8 cellular contexts compared by ENCODE assay signal in the genomic region with DNA sequence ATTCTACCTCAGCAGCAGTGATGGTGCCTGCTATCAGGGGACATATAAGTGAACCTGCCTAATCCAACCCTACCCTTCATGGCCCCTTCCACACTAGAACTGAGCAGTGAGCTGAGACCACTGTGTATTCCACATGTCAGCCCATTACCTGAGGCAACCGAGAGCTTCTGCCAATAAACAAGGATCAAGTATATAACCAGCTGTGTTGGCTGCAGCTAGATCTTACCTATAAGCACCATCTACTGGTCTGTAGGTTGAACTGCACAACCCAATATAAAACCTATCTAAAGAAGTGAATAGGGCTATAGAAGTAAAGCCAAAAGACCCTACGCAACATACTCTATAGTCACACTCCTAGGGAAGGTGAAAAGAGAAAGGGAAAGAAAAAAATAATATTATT.
A peak's percentile ranks its signal among the peaks of the same experiment; 100 is the strongest.
DNase-seq lines count a peak whose midpoint lies in the region; ATAC-seq and TF ChIP-seq lines count a peak whose summit lies in the region.

No MANE protein-coding gene starts in this region.

- H3K27ac ChIP-seq in DND-41 (ENCODE audit: low read length) (no peak overlapping the region), KMS-11 (no peak overlapping the region)

- TF ChIP-seq CTCF in DND-41 (IDR thresholded peaks at IDR 0.05; ENCODE audit: borderline replicate concordance, extremely low read depth, low read length, poor library complexity, severe bottlenecking), result peak; percentile 71
- TF ChIP-seq CTCF in KMS-11 (conservative IDR thresholded peaks at IDR 0.05; ENCODE audit: low read depth, low read length), result peak; percentile 82
- peak; percentile 64 for TF ChIP-seq CTCF in foreskin fibroblast (IDR thresholded peaks at IDR 0.05; ENCODE audit: low read depth, low read length)

- peaks cover 6% of the 10 kb centered on the region for H3K9me3 ChIP-seq in DND-41 (ENCODE audit: insufficient read depth, low read length, severe bottlenecking)

- H3K9ac ChIP-seq in DND-41 (ENCODE audit: low read depth, low read length), result no peak overlapping the region
- no peak overlapping the region for H3K9ac ChIP-seq in KMS-11

- DNase-seq in DND-41 (no peak), SKM-1 treated with dmso at 0.1 percent for 144 hours (lab: John Stamatoyannopoulos, UW; ENCODE audit: unreplicated experiment) (peak; percentile 58), foreskin fibroblast (peak; percentile 53 to 71), NCI-H226 (no peak)
- DNase-seq in stimulated activated effector memory CD8-positive, alpha-beta T cell treated with anti-CD3 and anti-CD28 coated beads, Interleukin-12 subunit alpha, Interleukin-12 subunit beta, amount 100 ng/mL, for 72 hours (ENCODE audit: low spot score in 2 of 2), result no peak

- no peaks in the 10 kb centered on the region for H3K9me3 Mint-ChIP-seq in stimulated activated effector memory CD8-positive, alpha-beta T cell treated with anti-CD3 and anti-CD28 coated beads, Interleukin-12 subunit alpha, Interleukin-12 subunit beta, amount 100 ng/mL, for 72 hours

- H3K27me3 ChIP-seq in DND-41 (ENCODE audit: insufficient read depth, low read length, poor library complexity) (no peaks in the 10 kb centered on the region), KMS-11 (ENCODE audit: insufficient read depth, low read depth) (no peaks in the 10 kb centered on the region)

- H3K4me3 ChIP-seq in DND-41 (ENCODE audit: low read depth in 1 of 2, low read length in 2 of 2), result no peak overlapping the region
- no peak overlapping the region for H3K4me3 ChIP-seq in KMS-11 (IDR thresholded peaks at IDR 0.05; ENCODE audit: insufficient read depth, low read depth, low read length)
- no peak overlapping the region for H3K4me3 ChIP-seq in foreskin fibroblast (ENCODE audit: low read depth in 1 of 2, low read length in 2 of 2)

- ATAC-seq in DND-41 (ENCODE audit: insufficient read depth, low read depth), result peak; percentile 68
- ATAC-seq in GM21447 (IDR thresholded peaks at IDR 0.05; ENCODE audit: unreplicated experiment), result peak; percentile 64
- ATAC-seq in stimulated activated effector memory CD8-positive, alpha-beta T cell treated with anti-CD3 and anti-CD28 coated beads, Interleukin-12 subunit alpha, Interleukin-12 subunit beta, amount 100 ng/mL, for 72 hours, result peak; percentile 33
- ATAC-seq in HG03460 (IDR thresholded peaks at IDR 0.05; ENCODE audit: unreplicated experiment), result no peak

- H3K36me3 Mint-ChIP-seq in stimulated activated effector memory CD8-positive, alpha-beta T cell treated with anti-CD3 and anti-CD28 coated beads, Interleukin-12 subunit alpha, Interleukin-12 subunit beta, amount 100 ng/mL, for 72 hours, result no peaks in the 10 kb centered on the region

- no peaks in the 10 kb centered on the region for H3K4me1 Mint-ChIP-seq in stimulated activated effector memory CD8-positive, alpha-beta T cell treated with anti-CD3 and anti-CD28 coated beads, Interleukin-12 subunit alpha, Interleukin-12 subunit beta, amount 100 ng/mL, for 72 hours

- H3K36me3 ChIP-seq in DND-41 (ENCODE audit: insufficient read depth, low read length) (no peaks in the 10 kb centered on the region), KMS-11 (ENCODE audit: insufficient read depth) (no peaks in the 10 kb centered on the region)

- H3K4me3 Mint-ChIP-seq in stimulated activated effector memory CD8-positive, alpha-beta T cell treated with anti-CD3 and anti-CD28 coated beads, Interleukin-12 subunit alpha, Interleukin-12 subunit beta, amount 100 ng/mL, for 72 hours, result no peak overlapping the region

- H3K4me2 ChIP-seq in DND-41 (ENCODE audit: insufficient read depth, low read length) (no peak overlapping the region), KMS-11 (no peak overlapping the region)

- H3K79me2 ChIP-seq in DND-41 (ENCODE audit: insufficient read depth, low read length), result no peaks in the 10 kb centered on the region
- no peaks in the 10 kb centered on the region for H3K79me2 ChIP-seq in KMS-11 (ENCODE audit: insufficient read depth, low read depth)

- no peaks in the 10 kb centered on the region for H3K4me1 ChIP-seq in DND-41 (ENCODE audit: insufficient read depth, low read length)
- no peaks in the 10 kb centered on the region for H3K4me1 ChIP-seq in KMS-11 (ENCODE audit: low read depth, poor library complexity, severe bottlenecking)

- H2AFZ ChIP-seq in DND-41 (ENCODE audit: low read depth, low read length) (no peak overlapping the region), KMS-11 (ENCODE audit: low read depth) (no peak overlapping the region)

- no peaks in the 10 kb centered on the region for H4K20me1 ChIP-seq in DND-41 (ENCODE audit: insufficient read depth, low read length)
- no peaks in the 10 kb centered on the region for H4K20me1 ChIP-seq in KMS-11 (ENCODE audit: insufficient read depth)

- no peak overlapping the region for H3K27ac Mint-ChIP-seq in stimulated activated effector memory CD8-positive, alpha-beta T cell treated with anti-CD3 and anti-CD28 coated beads, Interleukin-12 subunit alpha, Interleukin-12 subunit beta, amount 100 ng/mL, for 72 hours

Comparison
In these comparisons a context has a peak if more than half of its experiments do, and no peak if none do; other contexts are left out.
1. DNase-seq: peak in SKM-1 treated with dmso at 0.1 percent for 144 hours (single experiment) and foreskin fibroblast (2 of 2); none in DND-41 (single experiment), stimulated activated effector memory CD8-positive, alpha-beta T cell treated with anti-CD3 and anti-CD28 coated beads, Interleukin-12 subunit alpha, Interleukin-12 subunit beta, amount 100 ng/mL, for 72 hours (0 of 2) and NCI-H226 (single experiment).
2. Peak in every context shown above with its lines, with median percentiles within 50 percentile points of each other: CTCF ChIP-seq.